8 cellular contexts compared by ENCODE assay signal in genomic region chr1:4652631-4653327, GRCh38. TPM values are rescaled to one million over a fixed set of nuclear protein-coding genes. Genes with fewer than 3 reads are reported as not detected.
DNase-seq lines count a peak whose midpoint lies in the region; ATAC-seq lines count a peak whose summit lies in the region.

No MANE protein-coding gene starts in this region.

- no peak overlapping the region for H3K27ac Mint-ChIP-seq in activated CD4-positive, alpha-beta memory T cell treated with anti-CD3 and anti-CD28 coated beads, Interleukin-2, amount 10 ng/mL, durations not matched to agents 7 days and 5 days

- H3K4me1 Mint-ChIP-seq in activated CD4-positive, alpha-beta memory T cell treated with anti-CD3 and anti-CD28 coated beads, Interleukin-2, amount 10 ng/mL, durations not matched to agents 7 days and 5 days: peaks cover 3% of the 10 kb centered on the region

- no peaks in the 10 kb centered on the region for H3K9me3 Mint-ChIP-seq in activated CD4-positive, alpha-beta memory T cell treated with anti-CD3 and anti-CD28 coated beads, Interleukin-2, amount 10 ng/mL, durations not matched to agents 7 days and 5 days

- H3K27me3 Mint-ChIP-seq in activated CD4-positive, alpha-beta memory T cell treated with anti-CD3 and anti-CD28 coated beads, Interleukin-2, amount 10 ng/mL, durations not matched to agents 7 days and 5 days: peaks cover 33% of the 10 kb centered on the region

- CTCF ChIA-PET in activated CD4-positive, alpha-beta memory T cell treated with anti-CD3 and anti-CD28 coated beads, Interleukin-2, amount 10 ng/mL, durations not matched to agents 7 days and 5 days (lab: Charles Lee): no interaction called here

- DNase-seq in NCI-H1436 (lab: John Stamatoyannopoulos, UW) (peak; percentile 49), NCI-H1436 treated with DMSO at 0.1 percent for 48 hours (lab: John Stamatoyannopoulos, UW) (no peak), NCI-H1694 (lab: John Stamatoyannopoulos, UW) (peak; percentile 13), myocyte (ENCODE audit: low read depth) (peak; percentile 5)
- peak; percentile 55 for DNase-seq in activated CD4-positive, alpha-beta memory T cell treated with anti-CD3 and anti-CD28 coated beads, Interleukin-2, amount 10 ng/mL, durations not matched to agents 7 days and 5 days
- DNase-seq in effector CD4-positive, alpha-beta T cell: peak; percentile 31
- peak; percentile 12 to 26 for DNase-seq in stimulated activated CD8-positive, alpha-beta memory T cell treated with anti-CD3 and anti-CD28 coated beads, Interleukin-7, amount 100 ng/mL, for 4 hours (ENCODE audit: low read depth in 2 of 2)

- no peaks in the 10 kb centered on the region for H3K36me3 Mint-ChIP-seq in activated CD4-positive, alpha-beta memory T cell treated with anti-CD3 and anti-CD28 coated beads, Interleukin-2, amount 10 ng/mL, durations not matched to agents 7 days and 5 days (ENCODE audit: low read depth)

- no peak for ATAC-seq in HG02678 (IDR thresholded peaks at IDR 0.05; ENCODE audit: unreplicated experiment)

- POLR2A ChIA-PET in activated CD4-positive, alpha-beta memory T cell treated with anti-CD3 and anti-CD28 coated beads, Interleukin-2, amount 10 ng/mL, durations not matched to agents 7 days and 5 days (lab: Charles Lee): no interaction called here

- no peak overlapping the region for H3K4me3 Mint-ChIP-seq in activated CD4-positive, alpha-beta memory T cell treated with anti-CD3 and anti-CD28 coated beads, Interleukin-2, amount 10 ng/mL, durations not matched to agents 7 days and 5 days

RNA-seq across cellular contexts. Expression of gene AJAP1, which starts 1.6 kb away (rescaled TPM):
- not detected for total RNA-seq in activated CD4-positive, alpha-beta memory T cell treated with anti-CD3 and anti-CD28 coated beads, Interleukin-2, amount 10 ng/mL, durations not matched to agents 7 days and 5 days
- not detected in 2 replicates for total RNA-seq in myocyte
- polyA plus RNA-seq in myocyte (2012): not detected
